In the genomic region with DNA sequence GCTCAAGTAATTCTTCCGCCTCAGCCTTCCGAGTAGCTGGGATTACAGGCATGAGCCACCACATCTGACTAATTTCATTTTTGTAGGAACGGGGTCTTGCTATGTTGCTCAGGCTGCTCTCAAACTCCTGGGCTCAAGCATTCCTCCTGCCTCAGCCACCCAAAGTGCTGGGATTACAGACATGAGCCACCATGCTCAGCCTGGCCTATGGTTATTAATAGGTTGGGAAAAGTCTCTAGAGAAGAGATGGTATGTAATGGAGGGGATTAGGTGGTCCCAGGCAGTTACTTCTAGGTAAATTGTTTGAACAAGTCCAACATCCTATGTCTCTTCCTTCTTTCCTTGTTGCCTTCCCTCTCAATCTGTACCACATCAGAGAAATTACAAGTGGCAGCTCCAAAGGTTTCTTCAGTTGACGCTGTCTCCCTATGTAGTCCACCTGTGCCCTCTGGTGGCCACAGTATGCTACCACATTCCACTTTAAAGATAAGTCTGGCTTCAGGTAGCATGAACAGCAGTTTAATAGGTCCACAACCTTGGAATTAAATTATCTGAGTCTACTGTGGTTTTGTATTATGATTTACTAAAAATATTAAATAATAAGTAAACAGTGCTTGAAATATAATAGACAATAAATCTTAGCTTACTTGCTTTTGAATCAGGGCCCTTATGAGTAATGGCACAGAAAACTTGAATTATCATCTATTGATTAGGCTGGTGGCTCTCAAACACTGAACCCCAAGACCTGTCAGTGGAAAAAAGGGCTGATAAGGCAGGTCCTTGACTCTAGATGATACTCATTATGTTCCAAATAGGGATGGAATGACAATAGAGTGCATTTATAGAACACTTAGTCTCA, we compare ENCODE assay signal across 1 cellular context.
TF ChIP-seq lines count a peak whose summit lies in the region.

No MANE protein-coding gene starts in this region.

TF ChIP-seq in endothelial cell of umbilical vein, 7 proteins besides CTCF, POLR2A, EP300 and RAD21:
- TF ChIP-seq FOS (IDR thresholded peaks at IDR 0.05; ENCODE audit: borderline replicate concordance, insufficient read depth, low read length) (no peak), POLR2AphosphoS5 (IDR thresholded peaks at IDR 0.05; ENCODE audit: insufficient read depth, low read depth, low read length) (no peak), MYC (IDR thresholded peaks at IDR 0.05; ENCODE audit: low read depth, low read length) (no peak), JUN (IDR thresholded peaks at IDR 0.05; ENCODE audit: borderline replicate concordance, insufficient read depth, insufficient read length, low read depth) (no peak), GATA2 (IDR thresholded peaks at IDR 0.05; ENCODE audit: insufficient read depth, insufficient read length, low read depth, low read length) (no peak), EZH2 (IDR thresholded peaks at IDR 0.05; ENCODE audit: borderline replicate concordance, low read depth, low read length, severe bottlenecking) (no peak)
- TF ChIP-seq, protein P1, sequence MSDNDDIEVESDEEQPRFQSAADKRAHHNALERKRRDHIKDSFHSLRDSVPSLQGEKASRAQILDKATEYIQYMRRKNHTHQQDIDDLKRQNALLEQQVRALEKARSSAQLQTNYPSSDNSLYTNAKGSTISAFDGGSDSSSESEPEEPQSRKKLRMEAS (IDR thresholded peaks at IDR 0.05; ENCODE audit: insufficient read depth, insufficient read length), result no peak
TF ChIP-seq in endothelial cell of umbilical vein: peak in this region for 0.
